ENCODE assay signal across 8 cellular contexts in the genomic region with DNA sequence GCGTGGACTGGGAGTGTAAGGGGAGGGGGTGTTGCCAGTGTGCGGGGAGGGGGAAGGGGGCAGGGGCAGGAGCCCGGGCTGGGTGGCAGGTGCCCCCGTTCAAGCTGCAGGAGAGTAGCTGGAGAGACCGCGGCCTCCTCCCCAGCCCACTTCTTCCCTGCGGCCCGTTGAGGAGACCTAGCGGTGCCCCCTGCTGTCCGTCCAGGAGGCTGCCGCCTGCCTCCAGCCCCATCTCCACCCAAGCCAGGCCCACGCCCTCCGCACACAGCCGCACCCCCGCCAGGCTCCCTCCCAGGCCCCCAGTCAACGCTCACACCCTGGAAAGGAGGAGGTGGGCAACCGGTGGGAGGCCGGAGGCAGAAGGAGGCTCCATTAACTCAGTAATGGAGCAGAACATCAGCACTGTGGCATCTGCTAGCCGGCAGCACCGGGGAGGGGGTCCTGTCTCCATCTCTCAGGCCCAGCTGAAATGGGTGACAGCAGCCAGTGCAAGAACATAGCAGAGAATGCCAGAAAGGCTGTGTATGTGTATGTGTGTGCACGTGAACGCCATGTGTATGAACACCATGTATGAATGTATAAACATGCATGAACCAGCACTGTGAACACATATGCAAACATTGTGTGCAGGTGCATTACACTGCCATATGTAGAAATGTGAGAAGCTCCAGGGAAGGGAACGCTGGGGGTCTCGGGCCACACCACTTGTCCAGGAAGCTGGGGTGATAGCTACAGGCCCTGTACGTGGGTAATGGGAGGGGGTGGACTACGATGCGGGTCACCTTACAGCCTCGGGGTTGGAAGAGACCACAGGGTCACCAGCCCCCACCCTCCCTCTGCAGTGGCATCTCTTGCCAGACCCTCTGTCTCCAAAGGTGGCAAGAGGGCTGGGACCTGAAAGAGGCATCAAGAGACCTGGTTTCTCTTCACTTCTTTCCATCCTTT.
DNase-seq lines count a peak whose midpoint lies in the region; ATAC-seq and TF ChIP-seq lines count a peak whose summit lies in the region.

No MANE protein-coding gene starts in this region.

- H3K4me3 ChIP-seq in esophagus muscularis mucosa (no peak overlapping the region), tibial artery (no peak overlapping the region)

- H3K27me3 ChIP-seq in esophagus muscularis mucosa (peaks cover 0 to 21% (median 0%) of the 10 kb centered on the region in 4 donors), tibial artery (peaks cover 0 to 16% of the 10 kb centered on the region in 2 donors)

- H3K9me3 ChIP-seq in esophagus muscularis mucosa (no peaks in the 10 kb centered on the region), tibial artery (no peaks in the 10 kb centered on the region)

- H3K4me3 Mint-ChIP-seq in natural killer cell treated with Interleukin-12 subunit alpha and Interleukin-12 subunit beta and Interleukin-15 and Interleukin-18, amount 100 ng/mL, for 72 hours = no peak overlapping the region

- H3K27ac Mint-ChIP-seq in natural killer cell treated with Interleukin-12 subunit alpha and Interleukin-12 subunit beta and Interleukin-15 and Interleukin-18, amount 100 ng/mL, for 72 hours = no peak overlapping the region

- peaks cover 3 to 4% of the 10 kb centered on the region in 2 donors for H3K27me3 Mint-ChIP-seq in natural killer cell treated with Interleukin-12 subunit alpha and Interleukin-12 subunit beta and Interleukin-15 and Interleukin-18, amount 100 ng/mL, for 72 hours

- TF ChIP-seq EP300 in esophagus muscularis mucosa (IDR thresholded peaks at IDR 0.05) = no peak

- peaks cover 31 to 40% of the 10 kb centered on the region in 2 donors for H3K4me1 Mint-ChIP-seq in natural killer cell treated with Interleukin-12 subunit alpha and Interleukin-12 subunit beta and Interleukin-15 and Interleukin-18, amount 100 ng/mL, for 72 hours (ENCODE audit: low read depth in 2 of 2)

- 49% methylated on average over 21 of the region's 28 CpGs for WGBS in esophagus muscularis mucosa

- TF ChIP-seq CTCF in esophagus muscularis mucosa (IDR thresholded peaks at IDR 0.05) (peak; percentile 64 to 85 (median 75)), tibial artery (IDR thresholded peaks at IDR 0.05) (peak; percentile 73 to 75)

- TF ChIP-seq POLR2A in esophagus muscularis mucosa (IDR thresholded peaks at IDR 0.05; ENCODE audit: low read depth) = no peak

- DNase-seq in GM04504 (ENCODE audit: low read depth) (peak; percentile 20), NOMO-1 treated with dmso at 0.1 percent for 144 hours (lab: John Stamatoyannopoulos, UW; ENCODE audit: unreplicated experiment) (peak; percentile 51), activated T-cell treated with anti-CD3 and anti-CD28 coated beads for 1 hour (ENCODE audit: low read depth) (peak; percentile 44), esophagus muscularis mucosa (ENCODE audit: extremely low spot score) (no peak), tibial artery (peak; percentile 51 to 82)
- peak; percentile 77 for DNase-seq in natural killer cell treated with Interleukin-12 subunit alpha and Interleukin-12 subunit beta and Interleukin-15 and Interleukin-18, amount 100 ng/mL, for 72 hours (ENCODE audit: low spot score)

- ATAC-seq in HG02852 (IDR thresholded peaks at IDR 0.05; ENCODE audit: unreplicated experiment) = peak; percentile 61
- peak; percentile 73 to 82 for ATAC-seq in natural killer cell treated with Interleukin-12 subunit alpha and Interleukin-12 subunit beta and Interleukin-15 and Interleukin-18, amount 100 ng/mL, for 72 hours
- ATAC-seq in HG03025 (IDR thresholded peaks at IDR 0.05; ENCODE audit: low FRiP score, unreplicated experiment) = no peak

- intact Hi-C loops in esophagus muscularis mucosa (cut with DNase I) = loop anchor here (10.0 kb wide), 1 partner anchor 281 kb away; a partner anchor contains a TSS
- intact Hi-C loops in tibial artery (cut with DNase I; ENCODE audit: low total_unique reads) = loop anchor here (2.0 kb wide), 1 partner anchor 51 kb away; no protein-coding TSS in a partner anchor

- H3K36me3 ChIP-seq in esophagus muscularis mucosa = no peaks in the 10 kb centered on the region
- H3K36me3 ChIP-seq in tibial artery = no peaks in the 10 kb centered on the region

- no peak overlapping the region for H3K27ac ChIP-seq in esophagus muscularis mucosa (replicated peaks in 1 of 4)
- no peak overlapping the region for H3K27ac ChIP-seq in tibial artery

- peaks cover 18 to 25% (median 21%) of the 10 kb centered on the region in 4 donors for H3K4me1 ChIP-seq in esophagus muscularis mucosa
- peaks cover 0 to 35% (median 16%) of the 10 kb centered on the region in 4 donors for H3K4me1 ChIP-seq in tibial artery

- H3K9me3 Mint-ChIP-seq in natural killer cell treated with Interleukin-12 subunit alpha and Interleukin-12 subunit beta and Interleukin-15 and Interleukin-18, amount 100 ng/mL, for 72 hours = no peaks in the 10 kb centered on the region

- H3K36me3 Mint-ChIP-seq in natural killer cell treated with Interleukin-12 subunit alpha and Interleukin-12 subunit beta and Interleukin-15 and Interleukin-18, amount 100 ng/mL, for 72 hours = no peaks in the 10 kb centered on the region
